ENCODE assay signal across 11 cellular contexts in the genomic region with DNA sequence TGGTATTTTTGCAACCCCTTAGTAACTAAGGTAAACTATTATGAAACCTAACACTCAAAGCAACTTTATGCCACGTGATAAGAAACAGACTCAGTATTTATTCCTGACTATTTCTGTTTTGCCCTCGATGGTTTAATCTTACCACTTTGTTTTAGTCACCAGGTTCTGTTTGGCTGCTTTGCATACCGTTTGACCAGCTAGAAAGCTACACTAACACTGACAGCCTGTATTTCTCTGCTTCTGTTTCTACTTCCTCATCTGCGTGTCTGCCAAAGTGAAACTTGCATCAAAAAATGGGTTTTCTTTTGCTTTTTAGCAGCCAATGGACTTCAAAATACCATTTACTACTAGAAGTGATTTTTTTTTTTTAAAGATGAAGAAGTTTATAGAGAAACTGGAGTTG.
A peak's percentile ranks its signal among the peaks of the same experiment; 100 is the strongest.
DNase-seq lines count a peak whose midpoint lies in the region; ATAC-seq and TF ChIP-seq lines count a peak whose summit lies in the region.
"Had no signal": no experiment of that assay in that cellular context is flagged by ENCODE, and none has a peak within 500 bp of the region (broad histone marks: within the 10 kb centered on the region; RNA-seq: fewer than 3 reads in every experiment).

No MANE protein-coding gene starts in this region.

- TF ChIP-seq POLR2A in NB4 (IDR thresholded peaks at IDR 0.05; ENCODE audit: extremely low read depth, insufficient read length) = no peak

- no peak overlapping the region for H3K4me3 ChIP-seq in NB4 (ENCODE audit: low read depth, low read length)

- ATAC-seq in GM19438 (IDR thresholded peaks at IDR 0.05; ENCODE audit: low read depth, unreplicated experiment) = peak; percentile 91
- peak; percentile 97 for ATAC-seq in HG02973 (IDR thresholded peaks at IDR 0.05; ENCODE audit: unreplicated experiment)
- no peak for ATAC-seq in esophagus mucosa

- peak; percentile 24 for DNase-seq in ELR (ENCODE audit: low read depth)
- DNase-seq in NB4 (ENCODE audit: low read depth) = peak; percentile 8
- DNase-seq in iPS-NIHi7 (ENCODE audit: extremely low spot score) = no peak
- no peak for DNase-seq in activated CD4-positive, alpha-beta T cell treated with anti-CD3 and anti-CD28 coated beads, Interleukin-2, amount 50 U/mL, for 1 hour
- DNase-seq in islet precursor cell = no peak
- DNase-seq: activated effector memory CD4-positive, alpha-beta T cell treated with Interleukin-2 at 50 U/mL for 16 hours; NCI-H1417 treated with DMSO at 0.1 percent for 48 hours; stimulated activated CD4-positive, alpha-beta T cell treated with anti-CD3 and anti-CD28 coated beads, Interleukin-12 subunit alpha, Interleukin-12 subunit beta, amount 100 ng/mL, for 4 hours had no signal

- no peak for TF ChIP-seq CTCF in NB4 (IDR thresholded peaks at IDR 0.05; ENCODE audit: low read depth, low read length)

Comparison
In these comparisons a context has a peak if more than half of its experiments do, and no peak if none do; other contexts are left out.
1. DNase-seq: peak in ELR (single experiment) and NB4 (single experiment); none in iPS-NIHi7 (single experiment), activated CD4-positive, alpha-beta T cell treated with anti-CD3 and anti-CD28 coated beads, Interleukin-2, amount 50 U/mL, for 1 hour (single experiment) and islet precursor cell (single experiment).